8 cellular contexts compared by ENCODE assay signal in the genomic region with DNA sequence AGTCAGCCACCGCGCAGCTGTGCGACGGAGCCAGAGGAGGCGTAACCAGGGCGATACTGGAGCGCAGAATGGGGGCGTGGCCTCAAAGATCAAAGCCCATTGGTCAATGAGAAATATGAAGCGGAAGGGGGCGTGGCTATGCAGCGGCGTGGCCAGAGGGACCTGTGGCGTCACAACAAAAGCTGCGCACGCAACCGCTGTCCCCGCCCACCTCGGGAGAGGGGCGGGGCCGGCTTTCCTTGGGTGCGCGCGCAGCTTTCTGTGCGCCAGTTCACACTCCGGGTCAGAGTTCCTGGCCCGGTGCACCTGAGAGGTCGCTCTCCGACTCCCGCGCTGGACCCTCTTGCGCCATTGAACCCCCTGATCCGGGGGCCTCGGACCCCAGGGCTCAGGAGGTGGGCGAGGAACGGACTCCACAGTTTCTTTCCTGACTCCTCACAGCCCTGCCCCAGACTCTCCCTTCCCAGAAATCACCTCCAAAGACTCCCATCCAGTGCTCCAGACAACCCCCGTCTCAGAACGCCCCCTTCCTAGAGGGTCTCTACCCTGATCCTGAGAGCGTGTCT. TPM values are rescaled to one million over a fixed set of nuclear protein-coding genes. Genes with fewer than 3 reads are reported as not detected.
DNase-seq lines count a peak whose midpoint lies in the region; ATAC-seq and TF ChIP-seq lines count a peak whose summit lies in the region.

TSS of gene SWI5 (plus strand) at position 269 of the 566 bp plus-strand sequence.

- H3K4me1 ChIP-seq in left lung, result peaks cover 12 to 41% of the 10 kb centered on the region in 2 donors

- peaks cover 0 to 27% of the 10 kb centered on the region in 2 donors for H3K36me3 ChIP-seq in left lung

- H3K9me3 ChIP-seq in left lung, result no peaks in the 10 kb centered on the region

- H3K27ac ChIP-seq in left lung, result peak within 1 kb of the TSS; percentile 81 to 86

- no peak for TF ChIP-seq CTCF in left lung (IDR thresholded peaks at IDR 0.05)

- intact Hi-C loops in left lung (cut with DNase I), result no loop called here

- DNase-seq in CD1c-positive myeloid dendritic cell (ENCODE audit: extremely low spot score) (peak; percentile 100), NCI-H748 treated with DMSO at 0.1 percent for 48 hours (lab: John Stamatoyannopoulos, UW) (peak; percentile 99), dedifferentiated amniotic fluid mesenchymal stem cell (ENCODE audit: extremely low spot score) (peak; percentile 100), left lung (peak; percentile 98 to 100)
- peak; percentile 99 to 100 for DNase-seq in activated CD4-positive, alpha-beta T cell treated with anti-CD3 and anti-CD28 coated beads, Interleukin-2, amount 50 U/mL, for 24 hours (ENCODE audit: low read depth in 1 of 2, low spot score in 1 of 2)
- peak; percentile 100 for DNase-seq in stimulated activated CD4-positive, alpha-beta T cell treated with anti-CD3 and anti-CD28 coated beads, Interleukin-2, amount 100 ng/mL, for 4 hours (ENCODE audit: low read depth)

- no peaks in the 10 kb centered on the region for H3K27me3 ChIP-seq in left lung

- ATAC-seq in GM19397 (IDR thresholded peaks at IDR 0.05; ENCODE audit: unreplicated experiment) (peak; percentile 94), HG03565 (IDR thresholded peaks at IDR 0.05; ENCODE audit: unreplicated experiment) (peak; percentile 92), left lung (peak; percentile 96)

- peak within 1 kb of the TSS; percentile 96 to 97 for H3K4me3 ChIP-seq in left lung

RNA-seq across cellular contexts. Expression of gene SWI5, which starts in this region (rescaled TPM):
- 10 to 100 TPM; 16.2 to 25.6 TPM for total RNA-seq in left lung

Comparison
In these comparisons a context has a peak if more than half of its experiments do, and no peak if none do; other contexts are left out.
1. Peak in every context shown above with its lines: DNase-seq, ATAC-seq, H3K4me3 ChIP-seq and H3K27ac ChIP-seq.